Comparison of ENCODE assay signal across 22 cellular contexts in the genomic region with DNA sequence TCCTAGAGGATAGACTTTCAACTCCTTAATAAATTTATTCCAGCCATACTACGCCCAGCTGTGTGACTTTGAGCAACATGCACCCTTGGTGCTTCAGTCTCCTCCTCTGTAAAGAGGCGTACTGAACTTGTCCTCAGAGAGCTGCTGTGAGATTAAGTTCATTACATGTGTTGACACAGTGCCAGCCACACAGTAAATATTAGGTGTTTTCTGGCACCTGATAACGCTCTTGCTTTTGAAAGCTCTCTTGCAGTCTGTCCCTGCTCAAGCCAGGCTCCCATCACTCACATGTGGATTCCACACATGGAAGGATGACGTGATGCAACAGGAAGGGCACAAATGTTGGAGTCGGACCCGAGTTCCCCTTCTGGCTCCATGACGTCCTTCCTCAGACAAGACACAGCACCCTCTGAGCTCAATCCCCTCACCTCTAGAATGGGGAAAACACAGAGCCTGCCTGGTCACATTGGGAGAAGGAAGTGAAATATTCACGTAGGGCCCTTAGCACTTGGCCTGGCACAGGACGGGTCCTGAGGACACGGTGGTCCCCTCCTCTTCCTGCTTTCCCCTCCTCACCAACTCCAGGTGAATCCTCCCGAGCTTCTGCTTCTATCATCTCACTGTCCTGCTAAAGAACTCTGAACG. TPM values are rescaled to one million over a fixed set of nuclear protein-coding genes. Genes with fewer than 3 reads are reported as not detected.
DNase-seq lines count a peak whose midpoint lies in the region; ATAC-seq and TF ChIP-seq lines count a peak whose summit lies in the region.
"Had no signal": no experiment of that assay in that cellular context is flagged by ENCODE, and none has a peak within 500 bp of the region (broad histone marks: within the 10 kb centered on the region; RNA-seq: fewer than 3 reads in every experiment).

No MANE protein-coding gene starts in this region.

- H2AFZ ChIP-seq in Karpas-422 (ENCODE audit: low read length) (no peak overlapping the region), OCI-LY1 (ENCODE audit: low read length) (no peak overlapping the region)

- no peak overlapping the region for H3K4me3 Mint-ChIP-seq in stimulated activated memory B cell treated with anti-CD40 and anti-IgM and Interleukin-4, amounts not matched to agents 10 μg/mL and 1 μg/mL and 100 μg/mL, for 72 hours

- H4K20me1 ChIP-seq in Karpas-422 (ENCODE audit: insufficient read depth, low read depth, low read length) (no peaks in the 10 kb centered on the region; the same call in 1 of the 2 replicates), OCI-LY1 (ENCODE audit: insufficient read depth, low read length) (no peaks in the 10 kb centered on the region)

- no peaks in the 10 kb centered on the region for H3K9me2 ChIP-seq in Karpas-422 (replicated peaks; ENCODE audit: insufficient read depth, low read length)
- no peaks in the 10 kb centered on the region for H3K9me2 ChIP-seq in OCI-LY1 (ENCODE audit: low read depth, low read length)
- H3K9me2 ChIP-seq: SK-N-SH had no signal

- H3K9ac ChIP-seq in Karpas-422 (ENCODE audit: low read length) (no peak overlapping the region), OCI-LY1 (ENCODE audit: low read length) (no peak overlapping the region)
- H3K9ac ChIP-seq: KMS-11, SK-N-SH had no signal

- H3K27me3 Mint-ChIP-seq in stimulated activated memory B cell treated with anti-CD40 and anti-IgM and Interleukin-4, amounts not matched to agents 10 μg/mL and 1 μg/mL and 100 μg/mL, for 72 hours: no peaks in the 10 kb centered on the region

- no peak for TF ChIP-seq EP300 in esophagus muscularis mucosa (IDR thresholded peaks at IDR 0.05)

- DNase-seq in Karpas-422 (peak; percentile 23), left lobe of liver (ENCODE audit: low spot score) (no peak), KBM-7 (no peak), DMS 273 (lab: John Stamatoyannopoulos, UW; ENCODE audit: unreplicated experiment) (no peak), esophagus muscularis mucosa (ENCODE audit: extremely low spot score) (no peak)
- DNase-seq: ACHN, DMS 273 treated with DMSO at 0.1 percent for 48 hours, DND-41, NCI-H1048, NCI-H1436, NCI-H1930, NCI-H2171, NCI-H446 treated with DMSO at 0.1 percent for 48 hours, NCI-H69, PC-3, RPMI8226, SHP77 treated with DMSO at 0.1 percent for 48 hours, SK-N-SH had no signal

- H3K9me3 Mint-ChIP-seq in stimulated activated memory B cell treated with anti-CD40 and anti-IgM and Interleukin-4, amounts not matched to agents 10 μg/mL and 1 μg/mL and 100 μg/mL, for 72 hours: peaks cover under 1% of the 10 kb centered on the region

- H3K79me2 ChIP-seq in Karpas-422 (ENCODE audit: low read length) (peaks cover 52% of the 10 kb centered on the region), OCI-LY1 (ENCODE audit: insufficient read depth, low read length) (peaks cover 85% of the 10 kb centered on the region)

- TF ChIP-seq CTCF in OCI-LY1 (IDR thresholded peaks at IDR 0.05; ENCODE audit: low read length) (no peak), esophagus muscularis mucosa (IDR thresholded peaks at IDR 0.05) (no peak)

- H3K4me2 ChIP-seq in Karpas-422 (ENCODE audit: low read depth, low read length, poor library complexity, severe bottlenecking) (no peak overlapping the region), OCI-LY1 (ENCODE audit: low read length) (no peak overlapping the region)
- H3K4me2 ChIP-seq: KMS-11, SK-N-SH had no signal

- H3K4me1 ChIP-seq in Karpas-422 (ENCODE audit: low read length) (peaks cover 12% of the 10 kb centered on the region), OCI-LY1 (ENCODE audit: insufficient read depth, low read length, severe bottlenecking) (peaks cover 53% of the 10 kb centered on the region), esophagus muscularis mucosa (no peaks in the 10 kb centered on the region)

- peak overlapping the region; percentile 24 for H3K27ac Mint-ChIP-seq in stimulated activated memory B cell treated with anti-CD40 and anti-IgM and Interleukin-4, amounts not matched to agents 10 μg/mL and 1 μg/mL and 100 μg/mL, for 72 hours

- intact Hi-C loops in esophagus muscularis mucosa (cut with DNase I): no loop called here

- H3K36me3 ChIP-seq in Karpas-422 (ENCODE audit: insufficient read depth, low read length) (peaks cover under 1% of the 10 kb centered on the region; the same call in 1 of the 2 replicates), OCI-LY1 (ENCODE audit: insufficient read depth, low read length) (peaks cover 79% of the 10 kb centered on the region), esophagus muscularis mucosa (peaks cover 0 to 3% (median 0%) of the 10 kb centered on the region in 4 donors)

- WGBS in esophagus muscularis mucosa: 74% methylated on average over 10 of the region's 12 CpGs

- H3K27ac ChIP-seq in Karpas-422 (ENCODE audit: low read length) (no peak overlapping the region), OCI-LY1 (ENCODE audit: low read depth, low read length, poor library complexity, severe bottlenecking) (peak overlapping the region; percentile 30), esophagus muscularis mucosa (replicated peaks in 1 of 4) (no peak overlapping the region)
- H3K27ac ChIP-seq: KMS-11 had no signal

- peak; percentile 8 for ATAC-seq in left lobe of liver
- ATAC-seq in stimulated activated memory B cell treated with anti-CD40 and anti-IgM and Interleukin-4, amounts not matched to agents 10 μg/mL and 1 μg/mL and 100 μg/mL, for 72 hours: no peak
- ATAC-seq: PC-3 had no signal

- H3F3A ChIP-seq in OCI-LY1 (ENCODE audit: insufficient read depth, low read length): no peaks in the 10 kb centered on the region

- H3K36me3 Mint-ChIP-seq in stimulated activated memory B cell treated with anti-CD40 and anti-IgM and Interleukin-4, amounts not matched to agents 10 μg/mL and 1 μg/mL and 100 μg/mL, for 72 hours: peaks cover 66% of the 10 kb centered on the region

- H3K9me3 ChIP-seq in Karpas-422 (ENCODE audit: low read length) (no peaks in the 10 kb centered on the region), OCI-LY1 (ENCODE audit: low read length) (no peaks in the 10 kb centered on the region), esophagus muscularis mucosa (no peaks in the 10 kb centered on the region)
- H3K9me3 ChIP-seq: SK-N-SH had no signal

- in situ Hi-C loops in KBM-7 (cut with MboI; ENCODE audit: low pct_unique_long_range_greater_than_20kb, low sequenced_read_pairs): no loop called here

- H3K4me1 Mint-ChIP-seq in stimulated activated memory B cell treated with anti-CD40 and anti-IgM and Interleukin-4, amounts not matched to agents 10 μg/mL and 1 μg/mL and 100 μg/mL, for 72 hours: peaks cover 62% of the 10 kb centered on the region

- no peaks in the 10 kb centered on the region for H3K27me3 ChIP-seq in Karpas-422 (ENCODE audit: low read length)
- no peaks in the 10 kb centered on the region for H3K27me3 ChIP-seq in OCI-LY1 (ENCODE audit: insufficient read depth, low read length)
- peaks cover 0 to 4% (median 0%) of the 10 kb centered on the region in 4 donors for H3K27me3 ChIP-seq in esophagus muscularis mucosa

- TF ChIP-seq POLR2A in esophagus muscularis mucosa (IDR thresholded peaks at IDR 0.05; ENCODE audit: low read depth): no peak

- H3K4me3 ChIP-seq in Karpas-422 (ENCODE audit: low read length) (no peak overlapping the region), OCI-LY1 (ENCODE audit: low read depth, low read length, poor library complexity, severe bottlenecking) (no peak overlapping the region), esophagus muscularis mucosa (no peak overlapping the region)

RNA-seq across cellular contexts. Expression of gene IFNLR1, which starts 7.7 kb away (rescaled TPM):
- total RNA-seq in Karpas-422 (2014; rRNA removed; shearing (Covaris generic); ENCODE audit: low replicate concordance): 17.7 and 18.1 TPM in 2 replicates
- total RNA-seq in left lobe of liver: 4.5 TPM
- total RNA-seq in esophagus muscularis mucosa: 1 to 10 TPM in 2 of 4 donors, under 1 TPM in 2; 0.50 to 2.0 (median 1.2) TPM

RNA-seq across cellular contexts. Expression of gene IL22RA1, which starts 36.4 kb away (rescaled TPM):
- total RNA-seq in Karpas-422 (2014; rRNA removed; shearing (Covaris generic); ENCODE audit: low replicate concordance): not detected in 2 replicates
- total RNA-seq in left lobe of liver (2.9 TPM), esophagus muscularis mucosa (under 1 TPM in 1 of 4 donors, not detected in 3; 0.23 TPM)
- total RNA-seq: G401 had no signal
